In the genomic region with DNA sequence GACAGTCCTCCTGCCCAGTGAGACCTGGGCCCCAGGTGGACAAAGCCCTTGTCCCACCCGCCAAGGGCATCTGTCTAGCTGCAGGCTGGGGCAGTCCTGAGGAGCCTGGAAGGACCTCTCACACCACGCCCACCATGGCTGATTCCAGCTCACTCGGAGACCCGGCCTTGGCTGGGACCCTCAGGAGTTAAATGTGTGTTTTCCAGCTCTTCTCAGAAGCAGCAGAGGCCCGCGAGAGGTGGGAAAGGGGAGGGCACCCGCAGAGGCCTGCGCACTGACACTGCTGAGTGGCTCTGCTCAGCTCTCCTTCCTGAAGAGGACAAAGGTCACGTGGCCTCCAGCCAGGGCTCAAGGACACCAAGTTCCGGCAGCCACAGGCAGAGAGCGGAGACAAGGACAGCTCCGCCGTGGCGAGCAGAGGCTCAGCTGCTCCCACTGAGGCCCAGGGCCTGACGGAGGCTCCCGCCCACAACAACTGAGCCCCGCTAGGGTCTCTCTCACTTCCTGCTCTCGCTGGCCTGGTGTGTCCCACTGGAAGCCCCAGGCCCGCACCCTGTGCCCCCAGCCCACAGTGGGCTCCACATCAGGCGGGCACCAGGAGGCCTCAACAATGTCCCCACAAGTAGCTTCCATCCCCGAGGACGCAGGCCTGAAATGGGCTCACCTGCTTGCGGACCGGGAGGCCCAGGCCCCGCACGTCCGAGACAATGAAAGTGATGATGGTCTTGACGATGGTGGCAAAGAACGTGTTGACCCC, we compare ENCODE assay signal across 16 cellular contexts. TPM values are rescaled to one million over a fixed set of nuclear protein-coding genes. Genes with fewer than 3 reads are reported as not detected.
A peak's percentile ranks its signal among the peaks of the same experiment; 100 is the strongest.
DNase-seq lines count a peak whose midpoint lies in the region; ATAC-seq and TF ChIP-seq lines count a peak whose summit lies in the region.
"Had no signal": no experiment of that assay in that cellular context is flagged by ENCODE, and none has a peak within 500 bp of the region (broad histone marks: within the 10 kb centered on the region; RNA-seq: fewer than 3 reads in every experiment).

No MANE protein-coding gene starts in this region.

- no peak overlapping the region for H3K4me3 ChIP-seq in RWPE2 (ENCODE audit: severe bottlenecking)
- no peak overlapping the region for H3K4me3 ChIP-seq in choroid plexus epithelial cell (ENCODE audit: low read depth, low read length)
- no peak overlapping the region for H3K4me3 ChIP-seq in psoas muscle
- H3K4me3 ChIP-seq: coronary artery had no signal

- H3K27ac ChIP-seq in RWPE2 (ENCODE audit: poor library complexity, severe bottlenecking) (no peak overlapping the region), psoas muscle (no peak overlapping the region)
- H3K27ac ChIP-seq: coronary artery had no signal

- H3K27me3 ChIP-seq in RWPE2 (ENCODE audit: insufficient read depth, poor library complexity, severe bottlenecking) (no peaks in the 10 kb centered on the region), psoas muscle (ENCODE audit: insufficient read depth in 3 of 3, low read length in 2 of 3) (no peaks in the 10 kb centered on the region)

- no peak for TF ChIP-seq CTCF in RWPE2 (IDR thresholded peaks at IDR 0.05; ENCODE audit: poor library complexity, severe bottlenecking)
- no peak for TF ChIP-seq CTCF in choroid plexus epithelial cell (conservative IDR thresholded peaks at IDR 0.05; ENCODE audit: low read depth, low read length)
- no peak for TF ChIP-seq CTCF in psoas muscle (IDR thresholded peaks at IDR 0.05)

- H3K4me1 ChIP-seq in RWPE2 (ENCODE audit: insufficient read depth, poor library complexity, severe bottlenecking): no peaks in the 10 kb centered on the region
- no peaks in the 10 kb centered on the region for H3K4me1 ChIP-seq in psoas muscle

- H3K36me3 ChIP-seq in RWPE2 (ENCODE audit: low read depth) (peaks cover 48% of the 10 kb centered on the region), psoas muscle (ENCODE audit: insufficient read depth in 1 of 2, low read depth in 1 of 2) (peaks cover 0 to 3% of the 10 kb centered on the region in 2 donors)

- WGBS in psoas muscle, 3 donors: 83 to 88% (median 85%) methylated on average over 28 to 29 of the region's 29 CpGs

- ATAC-seq in RWPE2 (ENCODE audit: low read depth) (no peak), psoas muscle (no peak), HG02884 (IDR thresholded peaks at IDR 0.05; ENCODE audit: unreplicated experiment) (no peak), GM19324 (IDR thresholded peaks at IDR 0.05; ENCODE audit: low FRiP score, unreplicated experiment) (no peak), GM18907 (IDR thresholded peaks at IDR 0.05; ENCODE audit: unreplicated experiment) (no peak), HG03571 (IDR thresholded peaks at IDR 0.05; ENCODE audit: unreplicated experiment) (no peak)
- ATAC-seq: activated CD4-positive, CD25-positive, alpha-beta regulatory T cell treated with anti-CD3 and anti-CD28 coated beads, Interleukin-2, amount 50 U/mL, for 24 hours; Panc1; stimulated activated naive B cell treated with anti-CD40 and anti-IgM and Interleukin-4, amounts not matched to agents 10 μg/mL and 1 μg/mL and 100 μg/mL, for 72 hours had no signal

- DNase-seq in RWPE2 (ENCODE audit: low spot score): peak; percentile 49
- DNase-seq in choroid plexus epithelial cell (ENCODE audit: low read depth): peak; percentile 7
- peak; percentile 39 for DNase-seq in left kidney (ENCODE audit: low read depth, low spot score)
- peak; percentile 50 to 62 for DNase-seq in psoas muscle
- DNase-seq: DMS79 treated with DMSO at 0.1 percent for 48 hours; HCEC 1CT; naive B cell; NCI-H774; stimulated activated naive B cell treated with anti-CD40 and anti-IgM and Interleukin-4, amounts not matched to agents 10 μg/mL and 1 μg/mL and 100 μg/mL, for 72 hours had no signal

- H3K9me3 ChIP-seq in RWPE2 (ENCODE audit: severe bottlenecking) (peaks cover 3% of the 10 kb centered on the region), psoas muscle (peaks cover 11% of the 10 kb centered on the region)

- intact Hi-C loops in psoas muscle (cut with DNase I): no loop called here

RNA-seq across cellular contexts. Expression of a gene that starts 16.9 kb away (rescaled TPM):
- total RNA-seq in psoas muscle: 1 to 10 TPM; 1.4 to 2.8 (median 1.9) TPM
- polyA plus RNA-seq in psoas muscle: 1 to 10 TPM; 2.3 to 3.8 (median 3.1) TPM
